ENCODE assay signal across 11 cellular contexts in genomic region chr5:35860686-35861085, GRCh38. TPM values are rescaled to one million over a fixed set of nuclear protein-coding genes. Genes with fewer than 3 reads are reported as not detected.
DNase-seq lines count a peak whose midpoint lies in the region; ATAC-seq and TF ChIP-seq lines count a peak whose summit lies in the region.
"Had no signal": no experiment of that assay in that cellular context is flagged by ENCODE, and none has a peak within 500 bp of the region (broad histone marks: within the 10 kb centered on the region; RNA-seq: fewer than 3 reads in every experiment).

No MANE protein-coding gene starts in this region.

- peaks cover 94% of the 10 kb centered on the region for H3K36me3 Mint-ChIP-seq in activated CD8-positive, alpha-beta T cell treated with anti-CD3 and anti-CD28 coated beads for 36 hours (ENCODE audit: low read depth)

- H3K27me3 Mint-ChIP-seq in activated CD8-positive, alpha-beta T cell treated with anti-CD3 and anti-CD28 coated beads for 36 hours = no peaks in the 10 kb centered on the region

- no peak for ATAC-seq in activated CD8-positive, alpha-beta T cell treated with anti-CD3 and anti-CD28 coated beads for 36 hours
- ATAC-seq: esophagus mucosa, Panc1 had no signal

- peaks cover 6% of the 10 kb centered on the region for H3K9me3 Mint-ChIP-seq in activated CD8-positive, alpha-beta T cell treated with anti-CD3 and anti-CD28 coated beads for 36 hours

- intact Hi-C loops in activated CD8-positive, alpha-beta T cell treated with anti-CD3 and anti-CD28 coated beads for 36 hours (cut with micrococcal nuclease) = no loop called here

- DNase-seq in AG08395 (ENCODE audit: low spot score) = peak; percentile 13
- DNase-seq in GM04503 (ENCODE audit: low read depth) = peak; percentile 90
- no peak for DNase-seq in activated CD8-positive, alpha-beta T cell treated with anti-CD3 and anti-CD28 coated beads for 36 hours
- DNase-seq in glomerular visceral epithelial cell (ENCODE audit: extremely low spot score) = peak; percentile 46
- DNase-seq in activated effector memory CD4-positive, alpha-beta T cell treated with Interleukin-2 at 50 U/mL for 16 hours = no peak
- no peak for DNase-seq in NCI-H82 (lab: John Stamatoyannopoulos, UW)
- DNase-seq in 8988T = no peak
- no peak for DNase-seq in dedifferentiated amniotic fluid mesenchymal stem cell (ENCODE audit: extremely low spot score)
- DNase-seq: stimulated activated CD4-positive, alpha-beta T cell treated with anti-CD3 and anti-CD28 coated beads, Interleukin-1b, Interleukin-23, amount 100 ng/mL, for 48 hours had no signal

- no peak for TF ChIP-seq CTCF in activated CD8-positive, alpha-beta T cell treated with anti-CD3 and anti-CD28 coated beads for 36 hours (IDR thresholded peaks at IDR 0.05)

- H3K4me3 Mint-ChIP-seq in activated CD8-positive, alpha-beta T cell treated with anti-CD3 and anti-CD28 coated beads for 36 hours = peak overlapping the region; percentile 95

- POLR2A ChIA-PET in activated CD8-positive, alpha-beta T cell treated with anti-CD3 and anti-CD28 coated beads for 36 hours (lab: Charles Lee) = interaction anchor here (0.6 to 15.5 kb wide), 9 partner anchors 10 to 77 kb away, joined by 3 to 253 read pairs (median 42); no protein-coding TSS in a partner anchor

- CTCF ChIA-PET in activated CD8-positive, alpha-beta T cell treated with anti-CD3 and anti-CD28 coated beads for 36 hours (lab: Charles Lee) = interaction anchor here (1.1 to 11.9 kb wide), 8 partner anchors 14 to 243 kb away, joined by 3 to 101 read pairs (median 8); partner anchors contain the start of gene SPEF2

- peak overlapping the region; percentile 97 for H3K27ac Mint-ChIP-seq in activated CD8-positive, alpha-beta T cell treated with anti-CD3 and anti-CD28 coated beads for 36 hours

- peaks cover 73% of the 10 kb centered on the region for H3K4me1 Mint-ChIP-seq in activated CD8-positive, alpha-beta T cell treated with anti-CD3 and anti-CD28 coated beads for 36 hours (ENCODE audit: low read depth)

RNA-seq across cellular contexts. Expression of gene IL7R, which starts 4.0 kb away (rescaled TPM):
- total RNA-seq in activated CD8-positive, alpha-beta T cell treated with anti-CD3 and anti-CD28 coated beads for 36 hours = 100 to 1,000 TPM; 136 to 142 TPM

Comparison
In these comparisons a context has a peak if more than half of its experiments do, and no peak if none do; other contexts are left out.
1. DNase-seq: peak in AG08395 (single experiment), GM04503 (single experiment) and glomerular visceral epithelial cell (single experiment); none in activated CD8-positive, alpha-beta T cell treated with anti-CD3 and anti-CD28 coated beads for 36 hours (single experiment), activated effector memory CD4-positive, alpha-beta T cell treated with Interleukin-2 at 50 U/mL for 16 hours (single experiment), NCI-H82 (single experiment), 8988T (single experiment) and dedifferentiated amniotic fluid mesenchymal stem cell (single experiment).